8 cellular contexts compared by ENCODE assay signal in genomic region chr2:239266779-239267410, GRCh38.
A peak's percentile ranks its signal among the peaks of the same experiment; 100 is the strongest.
DNase-seq lines count a peak whose midpoint lies in the region; ATAC-seq and TF ChIP-seq lines count a peak whose summit lies in the region.

No MANE protein-coding gene starts in this region.

- peaks cover 5% of the 10 kb centered on the region for H4K20me1 ChIP-seq in osteoblast (ENCODE audit: insufficient read depth, low read length)

- peak overlapping the region; percentile 97 for H3K27ac Mint-ChIP-seq in central memory CD8-positive, alpha-beta T cell (ENCODE audit: low read depth)

- peak; percentile 6 for ATAC-seq in GM19025 (IDR thresholded peaks at IDR 0.05; ENCODE audit: low read depth, unreplicated experiment)
- ATAC-seq in HG03354 (IDR thresholded peaks at IDR 0.05; ENCODE audit: poor library complexity, severe bottlenecking, unreplicated experiment) = peak; percentile 32
- peak; percentile 16 for ATAC-seq in central memory CD8-positive, alpha-beta T cell (replicated peaks; ENCODE audit: extremely low read depth, poor library complexity, severe bottlenecking)
- no peak for ATAC-seq in activated CD4-positive, CD25-positive, alpha-beta regulatory T cell treated with anti-CD3 and anti-CD28 coated beads, Interleukin-2, amount 50 U/mL, for 24 hours

- H2AFZ ChIP-seq in osteoblast (ENCODE audit: low read length) = peak overlapping the region; percentile 61

- peaks cover 48% of the 10 kb centered on the region for H3K4me1 ChIP-seq in osteoblast (ENCODE audit: insufficient read depth, low read length)

- no peak for DNase-seq in central memory CD8-positive, alpha-beta T cell (ENCODE audit: low spot score in 2 of 2)
- DNase-seq in osteoblast (ENCODE audit: insufficient read length, low spot score, missing footprints) (peak; percentile 85), GM10266 (ENCODE audit: extremely low spot score) (no peak), NCI-H226 (no peak)
- no peak for DNase-seq in stimulated activated CD4-positive, alpha-beta T cell treated with anti-CD3 and anti-CD28 coated beads, Interleukin-4, amount 100 ng/mL, for 4 hours

- H3K9me3 ChIP-seq in osteoblast (ENCODE audit: low read depth, low read length) = no peaks in the 10 kb centered on the region

- H3K4me3 ChIP-seq in osteoblast (ENCODE audit: insufficient read depth, low read length) = peak overlapping the region; percentile 46

- H3K36me3 ChIP-seq in osteoblast (ENCODE audit: insufficient read depth, low read length) = no peaks in the 10 kb centered on the region

- no peaks in the 10 kb centered on the region for H3K27me3 ChIP-seq in osteoblast (ENCODE audit: insufficient read depth, low read length)

- peaks cover 68% of the 10 kb centered on the region for H3K4me1 Mint-ChIP-seq in central memory CD8-positive, alpha-beta T cell

- no peaks in the 10 kb centered on the region for H3K27me3 Mint-ChIP-seq in central memory CD8-positive, alpha-beta T cell

- peak overlapping the region; percentile 86 for H3K27ac ChIP-seq in osteoblast (ENCODE audit: low read depth, low read length)

- no peaks in the 10 kb centered on the region for H3K9me3 Mint-ChIP-seq in central memory CD8-positive, alpha-beta T cell

- H3K79me2 ChIP-seq in osteoblast (ENCODE audit: insufficient read depth, low read length) = peaks cover 46% of the 10 kb centered on the region

- TF ChIP-seq CTCF in osteoblast (IDR thresholded peaks at IDR 0.05; ENCODE audit: extremely low read depth, low read depth, low read length) (no peak), GM10266 (IDR thresholded peaks at IDR 0.05; ENCODE audit: control insufficient read depth, insufficient read depth, low read depth, missing control alignments) (no peak)

- H3K36me3 Mint-ChIP-seq in central memory CD8-positive, alpha-beta T cell (ENCODE audit: insufficient read depth) = peaks cover 22% of the 10 kb centered on the region

- H3K4me3 Mint-ChIP-seq in central memory CD8-positive, alpha-beta T cell = peak overlapping the region; percentile 97

- H3K4me2 ChIP-seq in osteoblast (ENCODE audit: insufficient read depth, low read length) = peak overlapping the region; percentile 57

Comparison
In these comparisons a context has a peak if more than half of its experiments do, and no peak if none do; other contexts are left out.
1. ATAC-seq: peak in GM19025 (single experiment), HG03354 (single experiment) and central memory CD8-positive, alpha-beta T cell (single experiment); none in activated CD4-positive, CD25-positive, alpha-beta regulatory T cell treated with anti-CD3 and anti-CD28 coated beads, Interleukin-2, amount 50 U/mL, for 24 hours (0 of 2).